In genomic region chr7:50679218-50680007, GRCh38 we compare ENCODE assay signal across 8 cellular contexts.
DNase-seq lines count a peak whose midpoint lies in the region; ATAC-seq, FAIRE-seq and TF ChIP-seq lines count a peak whose summit lies in the region.

No MANE protein-coding gene starts in this region.

- H3K4me1 Mint-ChIP-seq in memory B cell, result peaks cover 3% of the 10 kb centered on the region
- H3K4me1 Mint-ChIP-seq in activated CD4-positive, alpha-beta memory T cell treated with anti-CD3 and anti-CD28 coated beads, Interleukin-2, amount 10 ng/mL, durations not matched to agents 7 days and 5 days, result peaks cover 2% of the 10 kb centered on the region

- no peak overlapping the region for H3K4me3 Mint-ChIP-seq in memory B cell
- no peak overlapping the region for H3K4me3 Mint-ChIP-seq in activated CD4-positive, alpha-beta memory T cell treated with anti-CD3 and anti-CD28 coated beads, Interleukin-2, amount 10 ng/mL, durations not matched to agents 7 days and 5 days

- H3K9me3 Mint-ChIP-seq in memory B cell, result no peaks in the 10 kb centered on the region
- H3K9me3 Mint-ChIP-seq in activated CD4-positive, alpha-beta memory T cell treated with anti-CD3 and anti-CD28 coated beads, Interleukin-2, amount 10 ng/mL, durations not matched to agents 7 days and 5 days, result no peaks in the 10 kb centered on the region

- POLR2A ChIA-PET in activated CD4-positive, alpha-beta memory T cell treated with anti-CD3 and anti-CD28 coated beads, Interleukin-2, amount 10 ng/mL, durations not matched to agents 7 days and 5 days (lab: Charles Lee), result interaction anchor here (1.3 to 1.6 kb wide), 2 partner anchors 209 to 211 kb away, joined by 3 to 4 read pairs; no protein-coding TSS in a partner anchor

- CTCF ChIA-PET in activated CD4-positive, alpha-beta memory T cell treated with anti-CD3 and anti-CD28 coated beads, Interleukin-2, amount 10 ng/mL, durations not matched to agents 7 days and 5 days (lab: Charles Lee), result interaction anchor here (0.9 to 6.5 kb wide), 11 partner anchors 18 to 587 kb away, joined by 3 to 108 read pairs (median 5); partner anchors contain the start of gene ZPBP

- no peak overlapping the region for H3K27ac Mint-ChIP-seq in memory B cell
- H3K27ac Mint-ChIP-seq in activated CD4-positive, alpha-beta memory T cell treated with anti-CD3 and anti-CD28 coated beads, Interleukin-2, amount 10 ng/mL, durations not matched to agents 7 days and 5 days, result no peak overlapping the region

- peaks cover 3% of the 10 kb centered on the region for H3K27me3 Mint-ChIP-seq in memory B cell
- no peaks in the 10 kb centered on the region for H3K27me3 Mint-ChIP-seq in activated CD4-positive, alpha-beta memory T cell treated with anti-CD3 and anti-CD28 coated beads, Interleukin-2, amount 10 ng/mL, durations not matched to agents 7 days and 5 days

- peak; percentile 71 for FAIRE-seq in GM19239 (lab: Jason Lieb, UNC)

- TF ChIP-seq CTCF in BE2C (IDR thresholded peaks at IDR 0.05; ENCODE audit: low read depth, low read length), result peak; percentile 61

- H3K4me1 ChIP-seq in BE2C, result no peaks in the 10 kb centered on the region; the same call in 1 of the 2 replicates

- no peak for DNase-seq in BE2C
- peak; percentile 32 for DNase-seq in GM19239 (ENCODE audit: insufficient read length, low spot score)
- DNase-seq in HPDE6-E6E7 (ENCODE audit: extremely low spot score), result peak; percentile 33
- peak; percentile 68 for DNase-seq in NCI-H82 treated with DMSO at 0.1 percent for 48 hours (lab: John Stamatoyannopoulos, UW; ENCODE audit: unreplicated experiment)
- DNase-seq in cerebellar cortex (ENCODE audit: low spot score), result peak; percentile 61
- DNase-seq in memory B cell (ENCODE audit: low spot score in 2 of 2), result peak in 1 of 2 donors; percentile 45
- DNase-seq in nucleus accumbens (lab: John Stamatoyannopoulos, UW), result no peak
- no peak for DNase-seq in activated CD4-positive, alpha-beta memory T cell treated with anti-CD3 and anti-CD28 coated beads, Interleukin-2, amount 10 ng/mL, durations not matched to agents 7 days and 5 days

- H3K27me3 ChIP-seq in BE2C, result no peaks in the 10 kb centered on the region; the same call in 1 of the 2 replicates

- peak; percentile 80 for ATAC-seq in memory B cell (ENCODE audit: low read depth)

- H3K4me3 ChIP-seq in BE2C (ENCODE audit: low read depth, low read length), result no peak overlapping the region

- no peaks in the 10 kb centered on the region for H3K36me3 ChIP-seq in BE2C

- H3K9me3 ChIP-seq in BE2C, result no peaks in the 10 kb centered on the region

- no peaks in the 10 kb centered on the region for H3K36me3 Mint-ChIP-seq in memory B cell
- H3K36me3 Mint-ChIP-seq in activated CD4-positive, alpha-beta memory T cell treated with anti-CD3 and anti-CD28 coated beads, Interleukin-2, amount 10 ng/mL, durations not matched to agents 7 days and 5 days (ENCODE audit: low read depth), result no peaks in the 10 kb centered on the region

Comparison
In these comparisons a context has a peak if more than half of its experiments do, and no peak if none do; other contexts are left out.
1. DNase-seq: peak in GM19239 (single experiment), HPDE6-E6E7 (single experiment), NCI-H82 treated with DMSO at 0.1 percent for 48 hours (single experiment) and cerebellar cortex (single experiment); none in BE2C (single experiment), nucleus accumbens (0 of 56) and activated CD4-positive, alpha-beta memory T cell treated with anti-CD3 and anti-CD28 coated beads, Interleukin-2, amount 10 ng/mL, durations not matched to agents 7 days and 5 days (single experiment).